13 cellular contexts compared by ENCODE assay signal in genomic region chr2:215883799-215884198, GRCh38.
DNase-seq lines count a peak whose midpoint lies in the region; ATAC-seq and TF ChIP-seq lines count a peak whose summit lies in the region.
"Had no signal": no experiment of that assay in that cellular context is flagged by ENCODE, and none has a peak within 500 bp of the region (broad histone marks: within the 10 kb centered on the region; RNA-seq: fewer than 3 reads in every experiment).

No MANE protein-coding gene starts in this region.

- BruUV-seq in PC-3 (replicated peaks; lab: Mats Ljungman, UMichigan): no TSS peak

- peak overlapping the region; percentile 98 for H3K27ac ChIP-seq in smooth muscle cell (ENCODE audit: low read depth)
- no peak overlapping the region for H3K27ac ChIP-seq in vagina
- H3K27ac ChIP-seq in SK-N-SH (ENCODE audit: low read depth in 2 of 2, low read length in 1 of 2): no peak overlapping the region
- peak overlapping the region in 2 of 4 donors; percentile 38 for H3K27ac ChIP-seq in esophagus muscularis mucosa (replicated peaks in 1 of 4)
- H3K27ac ChIP-seq in PC-3 (ENCODE audit: low read length): no peak overlapping the region
- H3K27ac ChIP-seq: cardiac muscle cell, upper lobe of right lung had no signal

- H3K9ac ChIP-seq in smooth muscle cell (ENCODE audit: low read depth) (peak overlapping the region; percentile 90), SK-N-SH (no peak overlapping the region), PC-3 (ENCODE audit: low read length) (no peak overlapping the region)

- TF ChIP-seq CTCF in smooth muscle cell (IDR thresholded peaks at IDR 0.05; ENCODE audit: borderline replicate concordance, insufficient read depth, poor library complexity, severe bottlenecking) (no peak), vagina (IDR thresholded peaks at IDR 0.05) (no peak), SK-N-SH (IDR thresholded peaks at IDR 0.05) (no peak), esophagus muscularis mucosa (IDR thresholded peaks at IDR 0.05) (no peak), PC-3 (conservative IDR thresholded peaks at IDR 0.05; ENCODE audit: low read depth, low read length) (no peak)

- TF ChIP-seq POLR2A in vagina (IDR thresholded peaks at IDR 0.05): no peak
- TF ChIP-seq POLR2A in esophagus muscularis mucosa (IDR thresholded peaks at IDR 0.05; ENCODE audit: low read depth): no peak

- DNase-seq in smooth muscle cell (lab: John Stamatoyannopoulos, UW; ENCODE audit: unreplicated experiment) (no peak), vagina (ENCODE audit: extremely low spot score in 2 of 2) (no peak), SK-N-SH (no peak), esophagus muscularis mucosa (ENCODE audit: extremely low spot score) (no peak), PC-3 (no peak)
- DNase-seq: immature natural killer cell, NCI-H526 treated with DMSO at 0.1 percent for 48 hours, upper lobe of right lung had no signal

- peak overlapping the region; percentile 15 for H2AFZ ChIP-seq in smooth muscle cell (ENCODE audit: low read depth)
- no peak overlapping the region for H2AFZ ChIP-seq in SK-N-SH (ENCODE audit: low read depth)
- H2AFZ ChIP-seq in PC-3 (ENCODE audit: low read length): no peak overlapping the region

- no peaks in the 10 kb centered on the region for H3K9me3 ChIP-seq in smooth muscle cell (replicated peaks; ENCODE audit: low read depth)
- H3K9me3 ChIP-seq in vagina: no peaks in the 10 kb centered on the region
- H3K9me3 ChIP-seq in SK-N-SH: no peaks in the 10 kb centered on the region
- no peaks in the 10 kb centered on the region for H3K9me3 ChIP-seq in esophagus muscularis mucosa
- H3K9me3 ChIP-seq in PC-3 (ENCODE audit: low read length): no peaks in the 10 kb centered on the region
- H3K9me3 ChIP-seq: upper lobe of right lung had no signal

- no peaks in the 10 kb centered on the region for H3K9me2 ChIP-seq in SK-N-SH
- no peaks in the 10 kb centered on the region for H3K9me2 ChIP-seq in PC-3 (replicated peaks; ENCODE audit: low read length)

- H3K4me3 ChIP-seq in smooth muscle cell (no peak overlapping the region), vagina (no peak overlapping the region), SK-N-SH (ENCODE audit: low read depth in 2 of 2, low read length in 1 of 2) (no peak overlapping the region), esophagus muscularis mucosa (no peak overlapping the region), PC-3 (ENCODE audit: low read length) (no peak overlapping the region)
- H3K4me3 ChIP-seq: cardiac muscle cell, upper lobe of right lung had no signal

- TF ChIP-seq RAD21 in SK-N-SH (IDR thresholded peaks at IDR 0.05; ENCODE audit: low read length): no peak

- intact Hi-C loops in vagina (cut with DNase I) (no loop called here), esophagus muscularis mucosa (cut with DNase I) (no loop called here), PC-3 (cut with micrococcal nuclease) (no loop called here)

- TF ChIP-seq EP300 in SK-N-SH (IDR thresholded peaks at IDR 0.05; ENCODE audit: borderline replicate concordance in 1 of 2, low read depth in 1 of 2, low read length in 1 of 2) (no peak), esophagus muscularis mucosa (IDR thresholded peaks at IDR 0.05) (no peak)

- H3K79me2 ChIP-seq in smooth muscle cell (ENCODE audit: low read depth): no peaks in the 10 kb centered on the region
- no peaks in the 10 kb centered on the region for H3K79me2 ChIP-seq in SK-N-SH (ENCODE audit: insufficient read depth)
- no peaks in the 10 kb centered on the region for H3K79me2 ChIP-seq in PC-3 (ENCODE audit: low read length)

- POLR2A ChIA-PET in SK-N-SH (lab: Yijun Ruan, JAX): no interaction called here
- POLR2A ChIA-PET in PC-3 (lab: Charles Lee; ENCODE audit: unreplicated experiment): no interaction called here

- no peaks in the 10 kb centered on the region for H3K27me3 ChIP-seq in smooth muscle cell (ENCODE audit: low read depth)
- no peaks in the 10 kb centered on the region for H3K27me3 ChIP-seq in vagina
- H3K27me3 ChIP-seq in SK-N-SH (ENCODE audit: insufficient read depth): no peaks in the 10 kb centered on the region
- no peaks in the 10 kb centered on the region for H3K27me3 ChIP-seq in esophagus muscularis mucosa
- H3K27me3 ChIP-seq in PC-3 (ENCODE audit: low read length): no peaks in the 10 kb centered on the region
- H3K27me3 ChIP-seq: cardiac muscle cell, upper lobe of right lung had no signal

- ATAC-seq in GM19324 (IDR thresholded peaks at IDR 0.05; ENCODE audit: low FRiP score, unreplicated experiment): peak; percentile 61
- ATAC-seq in HG02642 (IDR thresholded peaks at IDR 0.05; ENCODE audit: poor library complexity, unreplicated experiment): peak; percentile 58
- ATAC-seq in HG03439 (IDR thresholded peaks at IDR 0.05; ENCODE audit: unreplicated experiment): peak; percentile 69
- ATAC-seq in PC-3: no peak
- ATAC-seq: activated T-helper 17 cell treated with anti-CD3 and anti-CD28 coated beads, Interleukin-2, amount 50 U/mL, for 72 hours; upper lobe of right lung had no signal

- H3K36me3 ChIP-seq in smooth muscle cell (ENCODE audit: low read depth): no peaks in the 10 kb centered on the region
- H3K36me3 ChIP-seq in vagina: no peaks in the 10 kb centered on the region
- no peaks in the 10 kb centered on the region for H3K36me3 ChIP-seq in SK-N-SH (replicated peaks in 1 of 2; ENCODE audit: control insufficient read depth in 1 of 2, insufficient read depth in 2 of 2, low read length in 1 of 2)
- no peaks in the 10 kb centered on the region for H3K36me3 ChIP-seq in esophagus muscularis mucosa
- H3K36me3 ChIP-seq in PC-3 (ENCODE audit: low read depth, low read length): no peaks in the 10 kb centered on the region
- H3K36me3 ChIP-seq: cardiac muscle cell, upper lobe of right lung had no signal

- H3F3A ChIP-seq in smooth muscle cell (ENCODE audit: low read depth): peaks cover 9% of the 10 kb centered on the region
- H3F3A ChIP-seq in SK-N-SH (replicated peaks; ENCODE audit: insufficient read depth): peaks cover 11% of the 10 kb centered on the region
- no peaks in the 10 kb centered on the region for H3F3A ChIP-seq in PC-3 (ENCODE audit: low read length, unreplicated experiment)

- no peaks in the 10 kb centered on the region for H4K20me1 ChIP-seq in smooth muscle cell (ENCODE audit: low read depth)
- no peaks in the 10 kb centered on the region for H4K20me1 ChIP-seq in SK-N-SH (ENCODE audit: insufficient read depth)
- H4K20me1 ChIP-seq in PC-3 (ENCODE audit: low read length): no peaks in the 10 kb centered on the region

- H3K4me2 ChIP-seq in smooth muscle cell (peak overlapping the region; percentile 37), SK-N-SH (no peak overlapping the region), PC-3 (ENCODE audit: low read length) (no peak overlapping the region)

- CTCF ChIA-PET in SK-N-SH (lab: Yijun Ruan, JAX) (interaction anchor here (1.8 kb wide), 1 partner anchor 10 kb away, joined by 5 read pairs; no protein-coding TSS in a partner anchor), PC-3 (lab: Charles Lee) (no interaction called here)

- peaks cover 8% of the 10 kb centered on the region for H3K4me1 ChIP-seq in smooth muscle cell (ENCODE audit: low read depth)
- peaks cover 3% of the 10 kb centered on the region for H3K4me1 ChIP-seq in vagina
- H3K4me1 ChIP-seq in SK-N-SH (ENCODE audit: control insufficient read depth in 1 of 2, insufficient read depth in 2 of 2, low read depth in 1 of 2, low read length in 1 of 2): peaks cover 0 to 21% of the 10 kb centered on the region in 2 experiments; a peak in 1 of 4 replicates
- H3K4me1 ChIP-seq in esophagus muscularis mucosa: peaks cover 7 to 41% (median 30%) of the 10 kb centered on the region in 4 donors
- peaks cover 36% of the 10 kb centered on the region for H3K4me1 ChIP-seq in PC-3 (ENCODE audit: insufficient read depth, low read length)

TF ChIP-seq in SK-N-SH, 30 proteins besides CTCF, POLR2A, EP300 and RAD21:
- TF ChIP-seq RCOR1 (IDR thresholded peaks at IDR 0.05; ENCODE audit: low read length) (no peak), POLR2AphosphoS5 (IDR thresholded peaks at IDR 0.05; ENCODE audit: low read depth, low read length) (no peak)
